In the genomic region with DNA sequence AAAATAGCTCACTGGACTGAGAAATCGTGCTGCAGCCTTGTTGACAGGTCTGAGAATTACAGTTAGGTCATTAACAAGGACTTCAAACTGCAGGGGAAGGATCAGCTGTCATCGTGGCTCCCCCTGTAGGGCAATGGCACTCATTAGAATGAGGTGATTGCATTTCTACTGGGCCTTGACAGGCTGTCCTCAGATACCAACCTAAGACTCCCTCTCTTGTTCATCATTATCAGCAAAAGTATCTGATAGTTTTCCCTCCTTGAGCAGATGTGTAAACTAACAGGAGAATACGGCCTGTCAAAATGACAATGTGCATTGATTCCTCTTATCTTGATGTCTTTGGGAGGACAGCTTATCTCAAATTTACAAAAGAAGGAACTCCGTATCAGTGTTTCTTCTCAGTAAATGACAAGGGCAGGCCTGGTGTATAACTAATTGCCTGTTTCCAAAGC, we compare ENCODE assay signal across 8 cellular contexts.
A peak's percentile ranks its signal among the peaks of the same experiment; 100 is the strongest.
DNase-seq lines count a peak whose midpoint lies in the region; ATAC-seq and TF ChIP-seq lines count a peak whose summit lies in the region.

No MANE protein-coding gene starts in this region.

- peaks cover 3% of the 10 kb centered on the region for H3K27me3 Mint-ChIP-seq in activated CD4-positive, alpha-beta T cell treated with anti-CD3 and anti-CD28 coated beads, Interleukin-2, amount 10 ng/mL, durations not matched to agents 24 days and 14 days
- H3K27me3 Mint-ChIP-seq in brain = no peaks in the 10 kb centered on the region

- H3K36me3 ChIP-seq in neural cell (ENCODE audit: insufficient read depth, low read length) = no peaks in the 10 kb centered on the region
- no peaks in the 10 kb centered on the region for H3K36me3 ChIP-seq in GM23248 (ENCODE audit: low read depth)

- H3K9me3 Mint-ChIP-seq in activated CD4-positive, alpha-beta T cell treated with anti-CD3 and anti-CD28 coated beads, Interleukin-2, amount 10 ng/mL, durations not matched to agents 24 days and 14 days = peaks cover 3% of the 10 kb centered on the region
- H3K9me3 Mint-ChIP-seq in brain = peaks cover 0 to 7% (median 0%) of the 10 kb centered on the region in 5 experiments

- ATAC-seq in HG02759 (IDR thresholded peaks at IDR 0.05; ENCODE audit: unreplicated experiment) (peak; percentile 71), GM18873 (IDR thresholded peaks at IDR 0.05; ENCODE audit: low FRiP score, unreplicated experiment) (no peak)

- H2AFZ ChIP-seq in neural cell (ENCODE audit: low read depth, low read length) (no peak overlapping the region), GM23248 (no peak overlapping the region)

- peaks cover 9% of the 10 kb centered on the region for H3F3A ChIP-seq in neural cell (ENCODE audit: insufficient read depth, low read length, poor library complexity, severe bottlenecking)
- H3F3A ChIP-seq in GM23248 (ENCODE audit: insufficient read depth) = no peaks in the 10 kb centered on the region

- H3K9ac ChIP-seq in neural cell (ENCODE audit: low read length) (no peak overlapping the region), GM23248 (no peak overlapping the region)

- H3K4me1 ChIP-seq in GM23248 (ENCODE audit: insufficient read depth) = no peaks in the 10 kb centered on the region

- H3K4me2 ChIP-seq in neural cell (ENCODE audit: low read length) (peak overlapping the region; percentile 22), GM23248 (ENCODE audit: unreplicated experiment) (no peak overlapping the region)

- WGBS in GM23248 (ENCODE audit: low coverage in 1 of 2, low lambda C conversion rate in 2 of 2, missing lambda C conversion rate in 2 of 2), 2 experiments = 26 to 29% methylated on average over 4 of the region's 4 CpGs

- H3K27ac ChIP-seq in neural cell (ENCODE audit: low read length) = peak overlapping the region; percentile 46
- H3K27ac ChIP-seq in GM23248 = no peak overlapping the region

- H3K9me3 ChIP-seq in neural cell (ENCODE audit: low read length) = no peaks in the 10 kb centered on the region
- no peaks in the 10 kb centered on the region for H3K9me3 ChIP-seq in GM23248 (ENCODE audit: low read depth)

- no peaks in the 10 kb centered on the region for H3K36me3 Mint-ChIP-seq in activated CD4-positive, alpha-beta T cell treated with anti-CD3 and anti-CD28 coated beads, Interleukin-2, amount 10 ng/mL, durations not matched to agents 24 days and 14 days (ENCODE audit: low read depth)
- H3K36me3 Mint-ChIP-seq in brain = no peaks in the 10 kb centered on the region

- intact Hi-C loops in activated CD4-positive, alpha-beta T cell treated with anti-CD3 and anti-CD28 coated beads, Interleukin-2, amount 10 ng/mL, durations not matched to agents 24 days and 14 days (cut with micrococcal nuclease) = no loop called here

- TF ChIP-seq RAD21 in neural cell (conservative IDR thresholded peaks at IDR 0.05) = peak; percentile 81

- no peaks in the 10 kb centered on the region for H3K27me3 ChIP-seq in neural cell (ENCODE audit: insufficient read depth, low read depth, low read length)
- H3K27me3 ChIP-seq in GM23248 (replicated peaks; ENCODE audit: insufficient read depth) = no peaks in the 10 kb centered on the region

- H3K79me2 ChIP-seq in neural cell (replicated peaks; ENCODE audit: insufficient read depth, low read length) (no peaks in the 10 kb centered on the region), GM23248 (ENCODE audit: insufficient read depth) (no peaks in the 10 kb centered on the region)

- peak; percentile 61 for DNase-seq in activated CD4-positive, alpha-beta T cell treated with anti-CD3 and anti-CD28 coated beads, Interleukin-2, amount 10 ng/mL, durations not matched to agents 24 days and 14 days
- DNase-seq in activated CD4-positive, alpha-beta T cell treated with anti-CD3 and anti-CD28 coated beads, Interleukin-2, amount 50 U/mL, for 4 hours = no peak
- peak; percentile 34 for DNase-seq in NCI-H460 (ENCODE audit: extremely low read depth, low read depth)
- DNase-seq in GM23248 = no peak

- peak; percentile 32 to 45 for TF ChIP-seq CTCF in brain (conservative IDR thresholded peaks at IDR 0.05)
- TF ChIP-seq CTCF in neural cell (IDR thresholded peaks at IDR 0.05; ENCODE audit: poor library complexity, severe bottlenecking) = peak; percentile 79

- H3K9me2 ChIP-seq in neural cell (ENCODE audit: insufficient read depth, low read length) (no peaks in the 10 kb centered on the region), GM23248 (ENCODE audit: insufficient read depth) (no peaks in the 10 kb centered on the region)

- H4K20me1 ChIP-seq in neural cell (ENCODE audit: insufficient read depth) (no peaks in the 10 kb centered on the region), GM23248 (ENCODE audit: insufficient read depth) (no peaks in the 10 kb centered on the region)

- in situ Hi-C loops in GM23248 (cut with MboI) = no loop called here

- H3K27ac Mint-ChIP-seq in activated CD4-positive, alpha-beta T cell treated with anti-CD3 and anti-CD28 coated beads, Interleukin-2, amount 10 ng/mL, durations not matched to agents 24 days and 14 days = no peak overlapping the region
- H3K27ac Mint-ChIP-seq in brain = peak overlapping the region in 3 of 5 experiments; percentile 9 to 80 (median 71)

- H3K4me3 ChIP-seq in neural cell (ENCODE audit: low read length) (peak overlapping the region; percentile 12), GM23248 (no peak overlapping the region)

- H3K4me1 Mint-ChIP-seq in activated CD4-positive, alpha-beta T cell treated with anti-CD3 and anti-CD28 coated beads, Interleukin-2, amount 10 ng/mL, durations not matched to agents 24 days and 14 days = no peaks in the 10 kb centered on the region
- H3K4me1 Mint-ChIP-seq in brain = peaks cover 9% of the 10 kb centered on the region

- no peak overlapping the region for H3K4me3 Mint-ChIP-seq in activated CD4-positive, alpha-beta T cell treated with anti-CD3 and anti-CD28 coated beads, Interleukin-2, amount 10 ng/mL, durations not matched to agents 24 days and 14 days
- H3K4me3 Mint-ChIP-seq in brain = no peak overlapping the region

- TF ChIP-seq EP300 in neural cell (conservative IDR thresholded peaks at IDR 0.05; ENCODE audit: poor library complexity, severe bottlenecking) = peak; percentile 94

TF ChIP-seq in neural cell, 6 proteins besides CTCF, POLR2A, EP300 and RAD21:
- peak; percentile 75 for TF ChIP-seq SMC3 (conservative IDR thresholded peaks at IDR 0.05; ENCODE audit: poor library complexity)
- TF ChIP-seq, protein P1, sequence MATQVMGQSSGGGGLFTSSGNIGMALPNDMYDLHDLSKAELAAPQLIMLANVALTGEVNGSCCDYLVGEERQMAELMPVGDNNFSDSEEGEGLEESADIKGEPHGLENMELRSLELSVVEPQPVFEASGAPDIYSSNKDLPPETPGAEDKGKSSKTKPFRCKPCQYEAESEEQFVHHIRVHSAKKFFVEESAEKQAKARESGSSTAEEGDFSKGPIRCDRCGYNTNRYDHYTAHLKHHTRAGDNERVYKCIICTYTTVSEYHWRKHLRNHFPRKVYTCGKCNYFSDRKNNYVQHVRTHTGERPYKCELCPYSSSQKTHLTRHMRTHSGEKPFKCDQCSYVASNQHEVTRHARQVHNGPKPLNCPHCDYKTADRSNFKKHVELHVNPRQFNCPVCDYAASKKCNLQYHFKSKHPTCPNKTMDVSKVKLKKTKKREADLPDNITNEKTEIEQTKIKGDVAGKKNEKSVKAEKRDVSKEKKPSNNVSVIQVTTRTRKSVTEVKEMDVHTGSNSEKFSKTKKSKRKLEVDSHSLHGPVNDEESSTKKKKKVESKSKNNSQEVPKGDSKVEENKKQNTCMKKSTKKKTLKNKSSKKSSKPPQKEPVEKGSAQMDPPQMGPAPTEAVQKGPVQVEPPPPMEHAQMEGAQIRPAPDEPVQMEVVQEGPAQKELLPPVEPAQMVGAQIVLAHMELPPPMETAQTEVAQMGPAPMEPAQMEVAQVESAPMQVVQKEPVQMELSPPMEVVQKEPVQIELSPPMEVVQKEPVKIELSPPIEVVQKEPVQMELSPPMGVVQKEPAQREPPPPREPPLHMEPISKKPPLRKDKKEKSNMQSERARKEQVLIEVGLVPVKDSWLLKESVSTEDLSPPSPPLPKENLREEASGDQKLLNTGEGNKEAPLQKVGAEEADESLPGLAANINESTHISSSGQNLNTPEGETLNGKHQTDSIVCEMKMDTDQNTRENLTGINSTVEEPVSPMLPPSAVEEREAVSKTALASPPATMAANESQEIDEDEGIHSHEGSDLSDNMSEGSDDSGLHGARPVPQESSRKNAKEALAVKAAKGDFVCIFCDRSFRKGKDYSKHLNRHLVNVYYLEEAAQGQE (IDR thresholded peaks at IDR 0.05; ENCODE audit: borderline replicate concordance) = no peak
- peak; percentile 66 for TF ChIP-seq POLR2AphosphoS5 (IDR thresholded peaks at IDR 0.05)
TF ChIP-seq in neural cell: peak in this region for 2.

Comparison
In these comparisons a context has a peak if more than half of its experiments do, and no peak if none do; other contexts are left out.
1. DNase-seq: peak in activated CD4-positive, alpha-beta T cell treated with anti-CD3 and anti-CD28 coated beads, Interleukin-2, amount 10 ng/mL, durations not matched to agents 24 days and 14 days (single experiment) and NCI-H460 (single experiment); none in activated CD4-positive, alpha-beta T cell treated with anti-CD3 and anti-CD28 coated beads, Interleukin-2, amount 50 U/mL, for 4 hours (0 of 2) and GM23248 (single experiment).